In genomic region chr5:78964889-78965288, GRCh38 we compare ENCODE assay signal across 1 cellular context.
TF ChIP-seq lines count a peak whose summit lies in the region.

No MANE protein-coding gene starts in this region.

TF ChIP-seq in K562, 482 proteins besides CTCF, POLR2A, EP300 and RAD21 (continued from another document):
- no peak for TF ChIP-seq RREB1 (CRISPR knock-in tag; IDR thresholded peaks at IDR 0.05)
